ENCODE assay signal across 18 cellular contexts in the genomic region with DNA sequence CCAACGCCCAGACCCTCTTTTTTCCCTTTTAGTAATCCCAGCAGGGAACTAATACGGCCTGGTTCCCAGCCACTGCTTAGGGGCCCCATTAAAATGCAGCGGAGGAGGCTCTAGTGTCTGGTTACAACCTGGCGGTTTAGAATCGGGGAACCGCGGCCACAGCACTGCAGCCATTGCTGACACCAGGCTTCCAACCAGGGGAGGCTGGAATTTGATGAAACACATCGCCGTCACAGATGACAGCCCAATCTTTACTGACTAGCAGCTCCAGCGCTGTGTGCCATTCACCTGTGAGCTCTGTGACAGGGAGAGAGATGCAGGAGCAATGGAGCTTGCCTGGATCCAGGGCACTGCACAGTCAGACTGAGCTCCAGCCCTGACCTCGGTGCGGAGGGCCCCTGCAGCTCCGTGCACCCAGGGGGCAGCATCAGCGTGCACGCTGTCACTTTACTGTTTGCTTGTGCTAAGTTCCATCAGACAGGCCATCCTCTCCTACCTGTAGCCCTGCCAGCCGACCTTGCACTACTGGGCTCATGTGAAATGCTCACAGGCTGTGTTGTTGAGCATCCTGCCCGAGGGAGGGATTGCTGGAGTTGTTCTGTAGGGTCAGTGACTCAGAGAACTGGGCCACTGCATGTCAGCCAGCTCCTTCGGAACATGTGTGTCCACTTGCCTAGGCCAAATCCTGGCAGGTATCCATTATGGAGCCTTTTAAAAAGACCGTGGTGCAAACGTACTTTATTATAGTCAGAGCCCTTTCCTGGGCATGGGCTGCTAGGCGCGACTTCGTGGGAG.
DNase-seq lines count a peak whose midpoint lies in the region; ATAC-seq, FAIRE-seq and TF ChIP-seq lines count a peak whose summit lies in the region.
"Had no signal": no experiment of that assay in that cellular context is flagged by ENCODE, and none has a peak within 500 bp of the region (broad histone marks: within the 10 kb centered on the region; RNA-seq: fewer than 3 reads in every experiment).

No MANE protein-coding gene starts in this region.

- H3K27ac ChIP-seq in WERI-Rb-1, result no peak overlapping the region
- H3K27ac ChIP-seq: A549, left lung, neutrophil had no signal

- no peaks in the 10 kb centered on the region for H3K36me3 ChIP-seq in WERI-Rb-1
- H3K36me3 ChIP-seq: left lung, neutrophil, tibial nerve had no signal

- H3K4me3 ChIP-seq in WERI-Rb-1 (ENCODE audit: low read depth, low read length), result no peak overlapping the region
- H3K4me3 ChIP-seq: A549, left lung, tibial nerve had no signal

- DNase-seq in NCI-H82 (lab: John Stamatoyannopoulos, UW) (peak; percentile 10), NCI-H82 treated with DMSO at 0.1 percent for 48 hours (lab: John Stamatoyannopoulos, UW; ENCODE audit: unreplicated experiment) (no peak), WERI-Rb-1 (no peak), iPS-NIHi7 (ENCODE audit: extremely low spot score) (peak; percentile 55), urothelium cell line (ENCODE audit: low spot score) (no peak), NOMO-1 (lab: John Stamatoyannopoulos, UW; ENCODE audit: unreplicated experiment in 2 of 2) (no peak)
- DNase-seq in stimulated activated naive B cell treated with anti-CD40 and anti-IgM and Interleukin-4, amounts not matched to agents 10 μg/mL and 1 μg/mL and 100 μg/mL, for 72 hours, result no peak
- DNase-seq: activated CD4-positive, alpha-beta T cell treated with anti-CD3 and anti-CD28 coated beads, Interleukin-2, amount 50 U/mL, for 4 hours; dermis blood vessel endothelial cell; DMS53; stimulated activated CD4-positive, alpha-beta T cell treated with anti-CD3 and anti-CD28 coated beads, Interleukin-12 subunit alpha, Interleukin-12 subunit beta, amount 100 ng/mL, for 4 hours; T-helper 2 cell had no signal

- ATAC-seq in stimulated activated naive B cell treated with anti-CD40 and anti-IgM and Interleukin-4, amounts not matched to agents 10 μg/mL and 1 μg/mL and 100 μg/mL, for 72 hours (replicated peaks), result no peak
- no peak for ATAC-seq in GM21367 (IDR thresholded peaks at IDR 0.05; ENCODE audit: unreplicated experiment)
- ATAC-seq: A549; activated T-helper 17 cell treated with anti-CD3 and anti-CD28 coated beads, Interleukin-2, amount 50 U/mL, for 72 hours; left lung had no signal

- no peaks in the 10 kb centered on the region for H3K9me3 Mint-ChIP-seq in stimulated activated naive B cell treated with anti-CD40 and anti-IgM and Interleukin-4, amounts not matched to agents 10 μg/mL and 1 μg/mL and 100 μg/mL, for 72 hours
- H3K9me3 Mint-ChIP-seq: activated T-helper 17 cell treated with anti-CD3 and anti-CD28 coated beads, Interleukin-2, amount 50 U/mL, for 72 hours had no signal

- no peaks in the 10 kb centered on the region for H3K36me3 Mint-ChIP-seq in stimulated activated naive B cell treated with anti-CD40 and anti-IgM and Interleukin-4, amounts not matched to agents 10 μg/mL and 1 μg/mL and 100 μg/mL, for 72 hours

- FAIRE-seq in urothelium cell line (lab: Jason Lieb, UNC), result peak; percentile 20
- FAIRE-seq: A549 had no signal

- H3K4me3 Mint-ChIP-seq in stimulated activated naive B cell treated with anti-CD40 and anti-IgM and Interleukin-4, amounts not matched to agents 10 μg/mL and 1 μg/mL and 100 μg/mL, for 72 hours, result no peak overlapping the region
- H3K4me3 Mint-ChIP-seq: activated T-helper 17 cell treated with anti-CD3 and anti-CD28 coated beads, Interleukin-2, amount 50 U/mL, for 72 hours had no signal

- H3K9me3 ChIP-seq in WERI-Rb-1 (ENCODE audit: severe bottlenecking), result no peaks in the 10 kb centered on the region
- H3K9me3 ChIP-seq: A549, left lung, neutrophil, tibial nerve had no signal

- no peaks in the 10 kb centered on the region for H3K27me3 ChIP-seq in WERI-Rb-1 (ENCODE audit: insufficient read depth, low read depth, severe bottlenecking)
- H3K27me3 ChIP-seq: left lung, neutrophil, tibial nerve had no signal

- TF ChIP-seq CTCF in WERI-Rb-1 (IDR thresholded peaks at IDR 0.05; ENCODE audit: low read depth, low read length), result peak; percentile 45

- H3K4me1 Mint-ChIP-seq in stimulated activated naive B cell treated with anti-CD40 and anti-IgM and Interleukin-4, amounts not matched to agents 10 μg/mL and 1 μg/mL and 100 μg/mL, for 72 hours, result no peaks in the 10 kb centered on the region
- H3K4me1 Mint-ChIP-seq: activated T-helper 17 cell treated with anti-CD3 and anti-CD28 coated beads, Interleukin-2, amount 50 U/mL, for 72 hours had no signal

- H3K27ac Mint-ChIP-seq in stimulated activated naive B cell treated with anti-CD40 and anti-IgM and Interleukin-4, amounts not matched to agents 10 μg/mL and 1 μg/mL and 100 μg/mL, for 72 hours, result no peak overlapping the region
- H3K27ac Mint-ChIP-seq: activated T-helper 17 cell treated with anti-CD3 and anti-CD28 coated beads, Interleukin-2, amount 50 U/mL, for 72 hours had no signal

- peaks cover 0 to 6% of the 10 kb centered on the region in 2 donors for H3K27me3 Mint-ChIP-seq in stimulated activated naive B cell treated with anti-CD40 and anti-IgM and Interleukin-4, amounts not matched to agents 10 μg/mL and 1 μg/mL and 100 μg/mL, for 72 hours
- H3K27me3 Mint-ChIP-seq: activated T-helper 17 cell treated with anti-CD3 and anti-CD28 coated beads, Interleukin-2, amount 50 U/mL, for 72 hours had no signal

Comparison
In these comparisons a context has a peak if more than half of its experiments do, and no peak if none do; other contexts are left out.
1. DNase-seq: peak in NCI-H82 (single experiment) and iPS-NIHi7 (single experiment); none in NCI-H82 treated with DMSO at 0.1 percent for 48 hours (single experiment), WERI-Rb-1 (single experiment), urothelium cell line (single experiment), stimulated activated naive B cell treated with anti-CD40 and anti-IgM and Interleukin-4, amounts not matched to agents 10 μg/mL and 1 μg/mL and 100 μg/mL, for 72 hours (single experiment) and NOMO-1 (0 of 2).